Comparison of ENCODE assay signal across 8 cellular contexts in the genomic region with DNA sequence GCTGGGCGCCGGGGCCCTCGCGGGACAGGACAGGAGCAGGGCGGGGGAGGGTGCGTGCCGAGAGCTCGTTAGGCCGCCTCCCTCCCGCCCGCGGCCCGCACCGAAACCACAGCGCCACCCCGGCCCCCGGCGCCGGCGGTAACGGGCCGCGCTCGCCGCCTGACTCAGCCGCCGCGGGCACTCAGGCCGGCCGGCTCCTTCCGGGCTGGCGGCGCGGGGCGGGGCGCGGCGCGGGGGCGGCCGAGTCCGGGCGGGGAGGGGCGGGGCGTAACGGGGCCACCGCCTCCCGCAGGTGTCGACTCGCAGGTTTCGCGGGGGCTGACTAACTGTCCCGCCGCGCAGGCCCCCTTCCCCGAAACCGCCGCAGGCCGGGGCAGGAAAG. TPM values are rescaled to one million over a fixed set of nuclear protein-coding genes. Genes with fewer than 3 reads are reported as not detected.
DNase-seq lines count a peak whose midpoint lies in the region; ATAC-seq, FAIRE-seq and TF ChIP-seq lines count a peak whose summit lies in the region.

A gene with protein sequence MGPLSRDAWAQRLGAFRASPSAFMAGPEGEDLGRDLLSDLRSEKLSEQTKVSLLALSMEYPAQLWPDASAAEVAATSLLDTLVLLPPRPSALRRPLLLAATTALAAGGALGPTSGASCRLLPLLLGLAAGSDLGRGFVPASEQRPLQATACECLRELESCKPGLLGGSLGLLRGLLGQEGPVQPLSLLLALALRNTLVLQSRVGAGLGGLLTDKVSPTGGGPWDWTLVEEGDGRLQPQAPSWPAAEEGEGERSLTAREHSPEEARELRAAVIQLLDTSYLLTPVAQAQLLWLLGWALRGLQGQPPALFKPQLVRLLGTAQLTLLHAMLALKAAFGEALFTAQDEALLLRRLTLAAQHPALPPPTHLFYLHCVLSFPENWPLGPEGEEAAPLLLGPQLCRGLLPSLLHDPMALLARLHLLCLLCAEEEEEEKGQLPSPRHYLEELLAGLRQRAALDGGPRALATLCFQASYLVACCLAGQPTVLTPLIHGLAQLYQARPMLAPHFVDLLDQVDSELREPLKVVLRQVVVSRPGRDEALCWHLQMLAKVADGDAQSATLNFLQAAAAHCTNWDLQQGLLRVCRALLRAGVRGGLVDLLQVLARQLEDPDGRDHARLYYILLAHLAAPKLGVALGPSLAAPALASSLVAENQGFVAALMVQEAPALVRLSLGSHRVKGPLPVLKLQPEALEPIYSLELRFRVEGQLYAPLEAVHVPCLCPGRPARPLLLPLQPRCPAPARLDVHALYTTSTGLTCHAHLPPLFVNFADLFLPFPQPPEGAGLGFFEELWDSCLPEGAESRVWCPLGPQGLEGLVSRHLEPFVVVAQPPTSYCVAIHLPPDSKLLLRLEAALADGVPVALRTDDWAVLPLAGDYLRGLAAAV (minus strand): TSS at position 207 of the 382 bp plus-strand sequence. CDS start 385 bp downstream, outside the sequence.

- no peak for TF ChIP-seq POLR2A in GM12891 (IDR thresholded peaks at IDR 0.05; ENCODE audit: low read depth, low read length)

- H3K27me3 ChIP-seq in NT2/D1 (ENCODE audit: insufficient read depth, insufficient read length) = peaks cover 38% of the 10 kb centered on the region
- H3K27me3 ChIP-seq in fibroblast of lung (ENCODE audit: control insufficient read depth, insufficient read depth, low read length) = peaks cover 20% of the 10 kb centered on the region
- H3K27me3 ChIP-seq in naive thymus-derived CD4-positive, alpha-beta T cell (ENCODE audit: control insufficient read depth in 2 of 2, insufficient read depth in 2 of 2, low read length in 2 of 2) = no peaks in the 10 kb centered on the region

- H3K27ac Mint-ChIP-seq in activated T-helper 1 cell treated with anti-CD3 and anti-CD28 coated beads, Interleukin-12 subunit alpha, Interleukin-12 subunit beta, Interleukin-2, Interleukin-4 antibody, amounts not matched to agents 30 ng/mL and 10 ng/mL and 1 ng/mL, durations not matched to agents 14 hours and 24 hours and 36 hours = peak within 1 kb of the TSS; percentile 91
- H3K27ac Mint-ChIP-seq in naive thymus-derived CD4-positive, alpha-beta T cell = peak within 1 kb of the TSS in 7 of 9 donors; percentile 39 to 88 (median 73)

- H3K9me3 Mint-ChIP-seq in activated T-helper 1 cell treated with anti-CD3 and anti-CD28 coated beads, Interleukin-12 subunit alpha, Interleukin-12 subunit beta, Interleukin-2, Interleukin-4 antibody, amounts not matched to agents 30 ng/mL and 10 ng/mL and 1 ng/mL, durations not matched to agents 14 hours and 24 hours and 36 hours = no peaks in the 10 kb centered on the region
- H3K9me3 Mint-ChIP-seq in naive thymus-derived CD4-positive, alpha-beta T cell = no peaks in the 10 kb centered on the region

- peaks cover 13% of the 10 kb centered on the region for H3K4me1 ChIP-seq in NT2/D1 (ENCODE audit: insufficient read depth, insufficient read length)
- H3K4me1 ChIP-seq in fibroblast of lung (ENCODE audit: control insufficient read depth, extremely low read depth, insufficient read depth, low read length) = peaks cover 4% of the 10 kb centered on the region
- peaks cover 12 to 18% of the 10 kb centered on the region in 2 donors for H3K4me1 ChIP-seq in naive thymus-derived CD4-positive, alpha-beta T cell (ENCODE audit: control insufficient read depth in 2 of 2, insufficient read depth in 2 of 2, low read length in 2 of 2)

- no peak for FAIRE-seq in GM12891 (lab: Jason Lieb, UNC)

- CTCF ChIA-PET in naive thymus-derived CD4-positive, alpha-beta T cell (lab: Charles Lee) = interaction anchor here (0.7 to 4.4 kb wide), 10 partner anchors 8 to 109 kb away, joined by 3 to 22 read pairs (median 4); a partner anchor contains a TSS

- H3K4me1 Mint-ChIP-seq in activated T-helper 1 cell treated with anti-CD3 and anti-CD28 coated beads, Interleukin-12 subunit alpha, Interleukin-12 subunit beta, Interleukin-2, Interleukin-4 antibody, amounts not matched to agents 30 ng/mL and 10 ng/mL and 1 ng/mL, durations not matched to agents 14 hours and 24 hours and 36 hours (ENCODE audit: low read depth) = peaks cover 34% of the 10 kb centered on the region
- H3K4me1 Mint-ChIP-seq in naive thymus-derived CD4-positive, alpha-beta T cell = peaks cover 12 to 27% (median 21%) of the 10 kb centered on the region in 7 donors

- peaks cover 27% of the 10 kb centered on the region for H3K27me3 Mint-ChIP-seq in activated T-helper 1 cell treated with anti-CD3 and anti-CD28 coated beads, Interleukin-12 subunit alpha, Interleukin-12 subunit beta, Interleukin-2, Interleukin-4 antibody, amounts not matched to agents 30 ng/mL and 10 ng/mL and 1 ng/mL, durations not matched to agents 14 hours and 24 hours and 36 hours (ENCODE audit: insufficient read depth)
- peaks cover 4 to 23% (median 8%) of the 10 kb centered on the region in 5 donors for H3K27me3 Mint-ChIP-seq in naive thymus-derived CD4-positive, alpha-beta T cell

- peak within 1 kb of the TSS; percentile 91 for H2AFZ ChIP-seq in fibroblast of lung (ENCODE audit: low read length)

- peak within 1 kb of the TSS; percentile 95 for H3K9ac ChIP-seq in NT2/D1 (ENCODE audit: insufficient read length, low read depth)
- peak within 1 kb of the TSS; percentile 88 for H3K9ac ChIP-seq in fibroblast of lung (ENCODE audit: insufficient read depth, low read length)

- peaks cover 38% of the 10 kb centered on the region for H3K36me3 ChIP-seq in NT2/D1 (ENCODE audit: insufficient read depth, insufficient read length, low read length)
- peaks cover 17% of the 10 kb centered on the region for H3K36me3 ChIP-seq in fibroblast of lung (ENCODE audit: control insufficient read depth, insufficient read depth, low read length)
- H3K36me3 ChIP-seq in naive thymus-derived CD4-positive, alpha-beta T cell (ENCODE audit: control insufficient read depth in 2 of 3, insufficient read depth in 3 of 3, low read length in 3 of 3) = peaks cover 0 to 28% (median 0%) of the 10 kb centered on the region in 3 experiments

- H4K20me1 ChIP-seq in fibroblast of lung (ENCODE audit: control insufficient read depth, extremely low read depth, insufficient read depth, low read length) = no peaks in the 10 kb centered on the region

- H3K4me2 ChIP-seq in fibroblast of lung (ENCODE audit: extremely low read depth, insufficient read depth, low read length) = peak within 1 kb of the TSS; percentile 90

- H3K9me3 ChIP-seq in NT2/D1 (ENCODE audit: insufficient read depth, low read length) (peaks cover 18% of the 10 kb centered on the region; the same call in 1 of the 2 replicates), fibroblast of lung (ENCODE audit: control insufficient read depth, insufficient read depth, low read depth, low read length) (no peaks in the 10 kb centered on the region)
- no peaks in the 10 kb centered on the region for H3K9me3 ChIP-seq in naive thymus-derived CD4-positive, alpha-beta T cell (ENCODE audit: control insufficient read depth in 2 of 3, low read length in 3 of 3)

- intact Hi-C loops in activated T-helper 1 cell treated with anti-CD3 and anti-CD28 coated beads, Interleukin-12 subunit alpha, Interleukin-12 subunit beta, Interleukin-2, Interleukin-4 antibody, amounts not matched to agents 30 ng/mL and 10 ng/mL and 1 ng/mL, durations not matched to agents 14 hours and 24 hours and 36 hours (cut with micrococcal nuclease) = loop anchor here (1.0 kb wide), 6 partner anchors 11 to 222 kb away; a partner anchor contains a TSS
- intact Hi-C loops in naive thymus-derived CD4-positive, alpha-beta T cell (cut with micrococcal nuclease) = loop anchor here (1.0 to 2.0 kb wide), 4 partner anchors 38 to 209 kb away; a partner anchor contains a TSS

- H3K4me3 ChIP-seq in NT2/D1 (ENCODE audit: insufficient read length, low read depth) (peak within 1 kb of the TSS; percentile 93), fibroblast of lung (replicated peaks in 1 of 4; ENCODE audit: control extremely low read depth in 1 of 4, insufficient read depth in 1 of 4, low read depth in 3 of 4, low read length in 4 of 4) (peak within 1 kb of the TSS; percentile 77 to 95 (median 86))
- H3K4me3 ChIP-seq in naive thymus-derived CD4-positive, alpha-beta T cell (ENCODE audit: low read length) = peak within 1 kb of the TSS; percentile 74

- peak; percentile 87 for DNase-seq in GM12891 (ENCODE audit: insufficient read length, low spot score)
- no peak for DNase-seq in NT2/D1 (ENCODE audit: low read depth, low spot score)
- DNase-seq in activated T-helper 1 cell treated with anti-CD3 and anti-CD28 coated beads, Interleukin-12 subunit alpha, Interleukin-12 subunit beta, Interleukin-2, Interleukin-4 antibody, amounts not matched to agents 30 ng/mL and 10 ng/mL and 1 ng/mL, durations not matched to agents 14 hours and 24 hours and 36 hours (ENCODE audit: low spot score) = peak; percentile 61
- peak; percentile 33 to 47 for DNase-seq in fibroblast of lung (ENCODE audit: low read depth in 2 of 2)
- DNase-seq in naive thymus-derived CD4-positive, alpha-beta T cell = peak; percentile 40 to 84 (median 61)
- DNase-seq in stimulated activated naive CD4-positive, alpha-beta T cell treated with Interleukin-2 at 50 U/mL for 16 hours (lab: John Stamatoyannopoulos, UW) = peak; percentile 69

- H3K4me3 Mint-ChIP-seq in activated T-helper 1 cell treated with anti-CD3 and anti-CD28 coated beads, Interleukin-12 subunit alpha, Interleukin-12 subunit beta, Interleukin-2, Interleukin-4 antibody, amounts not matched to agents 30 ng/mL and 10 ng/mL and 1 ng/mL, durations not matched to agents 14 hours and 24 hours and 36 hours = peak within 1 kb of the TSS; percentile 88
- H3K4me3 Mint-ChIP-seq in naive thymus-derived CD4-positive, alpha-beta T cell = peak within 1 kb of the TSS; percentile 77 to 91 (median 86)

- ATAC-seq in HG02938 (IDR thresholded peaks at IDR 0.05; ENCODE audit: unreplicated experiment) = peak; percentile 48
- ATAC-seq in naive thymus-derived CD4-positive, alpha-beta T cell = peak; percentile 73

- POLR2A ChIA-PET in naive thymus-derived CD4-positive, alpha-beta T cell (lab: Charles Lee) = interaction anchor here (1.0 to 2.2 kb wide), 6 partner anchors 10 to 282 kb away, joined by 3 to 15 read pairs (median 4); a partner anchor contains a TSS

- H3K27ac ChIP-seq in 22Rv1 (peak within 1 kb of the TSS; percentile 93), fibroblast of lung (ENCODE audit: insufficient read depth, low read length) (peak within 1 kb of the TSS; percentile 80)
- peak within 1 kb of the TSS; percentile 75 for H3K27ac ChIP-seq in naive thymus-derived CD4-positive, alpha-beta T cell (ENCODE audit: low read depth, low read length)

- TF ChIP-seq CTCF in 22Rv1 (IDR thresholded peaks at IDR 0.05) (no peak), fibroblast of lung (conservative IDR thresholded peaks at IDR 0.05 in 1 of 2, IDR thresholded peaks at IDR 0.05 in 1 of 2; ENCODE audit: low read depth in 1 of 2, low read length in 2 of 2) (no peak)

- H3K36me3 Mint-ChIP-seq in activated T-helper 1 cell treated with anti-CD3 and anti-CD28 coated beads, Interleukin-12 subunit alpha, Interleukin-12 subunit beta, Interleukin-2, Interleukin-4 antibody, amounts not matched to agents 30 ng/mL and 10 ng/mL and 1 ng/mL, durations not matched to agents 14 hours and 24 hours and 36 hours (ENCODE audit: low read depth) = peaks cover 3% of the 10 kb centered on the region
- H3K36me3 Mint-ChIP-seq in naive thymus-derived CD4-positive, alpha-beta T cell = peaks cover 0 to 2% (median 0%) of the 10 kb centered on the region in 5 donors

- peaks cover 11% of the 10 kb centered on the region for H3K79me2 ChIP-seq in fibroblast of lung (ENCODE audit: control insufficient read depth, insufficient read depth, low read length)

RNA-seq across cellular contexts. Expression of the gene that starts here (rescaled TPM):
- 4.8 TPM for polyA plus RNA-seq in GM12891 (2012; ENCODE audit: low read depth, missing spikeins)
- 17.4 and 19.2 TPM in 2 replicates for total RNA-seq in activated T-helper 1 cell treated with anti-CD3 and anti-CD28 coated beads, Interleukin-12 subunit alpha, Interleukin-12 subunit beta, Interleukin-2, Interleukin-4 antibody, amounts not matched to agents 30 ng/mL and 10 ng/mL and 1 ng/mL, durations not matched to agents 14 hours and 24 hours and 36 hours
- 5.1 and 6.3 TPM in 2 replicates for total RNA-seq in fibroblast of lung
- 1.6 and 2.0 TPM in 2 replicates for polyA plus RNA-seq in fibroblast of lung
- polyA plus RNA-seq in fibroblast of lung (2012) = 3.3 and 4.9 TPM in 2 replicates
- 4.3 and 5.7 TPM in 2 replicates for polyA minus RNA-seq in fibroblast of lung (ENCODE audit: low replicate concordance)
- total RNA-seq in naive thymus-derived CD4-positive, alpha-beta T cell = 10 to 100 TPM; 21.5 to 31.0 (median 23.5) TPM
- 10 to 100 TPM in 1 of 2 donors, 1 to 10 TPM in 1; 8.8 to 19.2 TPM for polyA plus RNA-seq in naive thymus-derived CD4-positive, alpha-beta T cell
